In the genomic region with DNA sequence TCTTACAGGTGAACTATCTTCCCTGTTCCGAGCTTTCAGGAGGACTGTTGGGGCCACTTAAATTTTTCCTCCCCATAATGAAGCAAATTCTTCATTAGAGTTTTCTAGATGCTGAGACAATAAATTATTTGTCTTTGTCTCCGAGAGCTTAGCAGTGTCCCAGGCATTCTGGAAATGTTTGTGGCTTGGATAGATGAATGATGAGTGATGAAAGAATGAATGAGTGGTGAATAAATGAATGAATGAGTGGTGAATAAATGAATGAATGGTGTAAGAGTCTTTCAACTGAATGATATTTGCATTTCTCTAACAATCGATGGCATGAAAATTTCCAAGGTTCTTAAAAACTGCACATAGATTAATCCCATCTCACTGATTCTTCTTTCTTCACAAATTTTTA, we compare ENCODE assay signal across 27 cellular contexts.
"Had no signal": no experiment of that assay in that cellular context is flagged by ENCODE, and none has a peak within 500 bp of the region (broad histone marks: within the 10 kb centered on the region; RNA-seq: fewer than 3 reads in every experiment).

No MANE protein-coding gene starts in this region.

- H3K27me3 ChIP-seq: ascending aorta, cardiac muscle cell had no signal

- H3K9me3 ChIP-seq: ascending aorta had no signal

- H3K36me3 ChIP-seq: ascending aorta, cardiac muscle cell had no signal

- DNase-seq: activated B cell treated with CpG ODN at 0.5 μM for 24 hours; activated CD4-positive, alpha-beta memory T cell treated with anti-CD3 and anti-CD28 coated beads for 36 hours; activated CD4-positive, alpha-beta T cell treated with anti-CD3 and anti-CD28 coated beads for 4 hours; activated CD4-positive, alpha-beta T cell treated with anti-CD3 and anti-CD28 coated beads, Interleukin-2, amount 10 ng/mL, durations not matched to agents 24 days and 14 days; activated CD4-positive, alpha-beta T cell treated with anti-CD3 and anti-CD28 coated beads, Interleukin-2, amount 50 U/mL, for 1 hour; activated CD4-positive, alpha-beta T cell treated with anti-CD3 and anti-CD28 coated beads, Interleukin-2, amount 50 U/mL, for 4 hours; activated CD4-positive, CD25-positive, alpha-beta regulatory T cell treated with anti-CD3 and anti-CD28 coated beads, Interleukin-2, amount 50 U/mL, for 72 hours; activated CD8-positive, alpha-beta memory T cell treated with anti-CD3 and anti-CD28 coated beads, Interleukin-2, amount 50 U/mL, for 4 hours; activated CD8-positive, alpha-beta T cell treated with anti-CD3 and anti-CD28 coated beads for 36 hours; activated effector memory CD4-positive, alpha-beta T cell treated with Interleukin-2 at 50 U/mL for 16 hours; activated gamma-delta T cell; activated naive CD4-positive, alpha-beta T cell treated with anti-CD3 and anti-CD28 coated beads, Interleukin-2, amount 10 ng/mL, durations not matched to agents 7 days and 5 days; activated naive CD4-positive, alpha-beta T cell treated with Interleukin-2 at 50 U/mL for 16 hours; activated naive CD8-positive, alpha-beta T cell treated with anti-CD3 and anti-CD28 coated beads, Interleukin-2, amount 10 ng/mL, durations not matched to agents 7 days and 5 days; activated naive CD8-positive, alpha-beta T cell treated with anti-CD3 and anti-CD28 coated beads, Interleukin-2, amount 50 U/mL, for 24 hours; activated T-cell treated with anti-CD3 and anti-CD28 coated beads for 4 hours; activated T-cell treated with anti-CD3 and anti-CD28 coated beads, Interleukin-2, amount 50 U/mL, for 1 hour; activated T-cell treated with anti-CD3 and anti-CD28 coated beads, Interleukin-2, amount 50 U/mL, for 4 hours; amygdala; anterior cingulate cortex; caudate nucleus; cerebellar nuclear complex; T-helper 2 cell; T-helper 9 cell had no signal

- H3K27ac ChIP-seq: ascending aorta, cardiac muscle cell, VCaP had no signal

- H3K4me3 ChIP-seq: ascending aorta, cardiac muscle cell had no signal

- H3K4me1 ChIP-seq: ascending aorta had no signal

- ATAC-seq: activated CD8-positive, alpha-beta T cell treated with anti-CD3 and anti-CD28 coated beads for 36 hours; activated naive CD8-positive, alpha-beta T cell treated with anti-CD3 and anti-CD28 coated beads, Interleukin-2, amount 50 U/mL, for 24 hours; activated T-cell treated with anti-CD3 and anti-CD28 coated beads, Interleukin-2, amount 50 U/mL, for 4 hours had no signal
